Comparison of ENCODE assay signal across 8 cellular contexts in genomic region chr6:41071923-41072835, GRCh38. TPM values are rescaled to one million over a fixed set of nuclear protein-coding genes. Genes with fewer than 3 reads are reported as not detected.
DNase-seq lines count a peak whose midpoint lies in the region; ATAC-seq and TF ChIP-seq lines count a peak whose summit lies in the region.

TSS of gene OARD1 (minus strand) at chr6:41072356. CDS start at chr6:41071634, 722 bp downstream.

- H3K9me2 ChIP-seq in PC-3 (replicated peaks; ENCODE audit: low read length): no peaks in the 10 kb centered on the region

- no peaks in the 10 kb centered on the region for H3K9me3 ChIP-seq in PC-3 (ENCODE audit: low read length)

- DNase-seq in DMS114 treated with DMSO at 0.1 percent for 48 hours (lab: John Stamatoyannopoulos, UW; ENCODE audit: unreplicated experiment) (peak; percentile 100), PC-3 (peak; percentile 99), activated T-cell treated with anti-CD3 and anti-CD28 coated beads for 48 hours (ENCODE audit: low read depth) (peak; percentile 99), epithelial cell of proximal tubule (ENCODE audit: low read depth) (peak; percentile 93), mucosa of gallbladder (ENCODE audit: low spot score) (peak; percentile 100)
- peak; percentile 100 for DNase-seq in stimulated activated CD8-positive, alpha-beta memory T cell treated with anti-CD3 and anti-CD28 coated beads, Interleukin-4, amount 100 ng/mL, for 48 hours

- H3K4me3 ChIP-seq in PC-3 (ENCODE audit: low read length) (peak within 1 kb of the TSS; percentile 85), epithelial cell of proximal tubule (ENCODE audit: low read depth, low read length) (peak within 1 kb of the TSS; percentile 90)

- peak within 1 kb of the TSS; percentile 90 for H2AFZ ChIP-seq in PC-3 (ENCODE audit: low read length)

- POLR2A ChIA-PET in PC-3 (lab: Charles Lee; ENCODE audit: unreplicated experiment): interaction anchor here (0.5 to 0.8 kb wide), 6 partner anchors 36 to 798 kb away, joined by 3 to 6 read pairs (median 4); no protein-coding TSS in a partner anchor

- intact Hi-C loops in PC-3 (cut with micrococcal nuclease): loop anchor here (1.0 to 5.0 kb wide), 3 partner anchors 66 to 245 kb away; no protein-coding TSS in a partner anchor

- no peaks in the 10 kb centered on the region; the same call in 1 of the 2 replicates for H3K36me3 ChIP-seq in PC-3 (ENCODE audit: low read depth, low read length)

- BruUV-seq in PC-3 (replicated peaks; lab: Mats Ljungman, UMichigan): TSS peak; percentile 13

- peaks cover 43% of the 10 kb centered on the region for H3K4me1 ChIP-seq in PC-3 (ENCODE audit: insufficient read depth, low read length)

- H3K27me3 ChIP-seq in PC-3 (ENCODE audit: low read length): no peaks in the 10 kb centered on the region

- no peak for TF ChIP-seq RAD21 in Ishikawa (IDR thresholded peaks at IDR 0.05; ENCODE audit: low read depth)

- ATAC-seq in GM21576 (IDR thresholded peaks at IDR 0.05; ENCODE audit: unreplicated experiment) (peak; percentile 62), PC-3 (peak; percentile 76)

- H3K4me2 ChIP-seq in PC-3 (ENCODE audit: low read length): peak within 1 kb of the TSS; percentile 99

- peak within 1 kb of the TSS; percentile 96 for H3K27ac ChIP-seq in PC-3 (ENCODE audit: low read length)

- H3F3A ChIP-seq in PC-3 (ENCODE audit: low read length, unreplicated experiment): no peaks in the 10 kb centered on the region

- peaks cover 31% of the 10 kb centered on the region for H4K20me1 ChIP-seq in PC-3 (ENCODE audit: low read length)

- no peak for TF ChIP-seq EP300 in Ishikawa (IDR thresholded peaks at IDR 0.05; ENCODE audit: borderline replicate concordance)

- peaks cover 53% of the 10 kb centered on the region for H3K79me2 ChIP-seq in PC-3 (ENCODE audit: low read length)

- TF ChIP-seq CTCF in PC-3 (conservative IDR thresholded peaks at IDR 0.05; ENCODE audit: low read depth, low read length) (no peak), epithelial cell of proximal tubule (conservative IDR thresholded peaks at IDR 0.05; ENCODE audit: low read depth, low read length) (no peak)

- peak within 1 kb of the TSS; percentile 98 for H3K9ac ChIP-seq in PC-3 (ENCODE audit: low read length)

- CTCF ChIA-PET in PC-3 (lab: Charles Lee): interaction anchor here (0.5 kb wide), 1 partner anchor 50 kb away, joined by 4 read pairs; no protein-coding TSS in a partner anchor

TF ChIP-seq in Ishikawa, 13 proteins besides CTCF, POLR2A, EP300 and RAD21:
- no peak for TF ChIP-seq NFIC (IDR thresholded peaks at IDR 0.05)
- TF ChIP-seq ZBTB7A (IDR thresholded peaks at IDR 0.05; ENCODE audit: low read depth): no peak; the same call in 1 of the 2 replicates
- peak; percentile 52; the same call in 1 of the 2 replicates for TF ChIP-seq EGR1 (IDR thresholded peaks at IDR 0.05)
- no peak; the same call in 1 of the 2 replicates for TF ChIP-seq MAX (IDR thresholded peaks at IDR 0.05)
- TF ChIP-seq YY1 (IDR thresholded peaks at IDR 0.05; ENCODE audit: low read depth): peak; percentile 94
- TF ChIP-seq TEAD4 (IDR thresholded peaks at IDR 0.05): peak; percentile 61
- peak; percentile 55 for TF ChIP-seq TAF1 (IDR thresholded peaks at IDR 0.05; ENCODE audit: low read depth)
TF ChIP-seq in Ishikawa: peak in this region for 4.

RNA-seq across cellular contexts. Expression of gene OARD1, which starts in this region (rescaled TPM):
- 11.2 and 12.1 TPM in 2 replicates for total RNA-seq in PC-3 (2014; rRNA removed)
- total RNA-seq in epithelial cell of proximal tubule: 15.7 and 19.5 TPM in 2 replicates
- total RNA-seq in mucosa of gallbladder: 36.3 TPM

Comparison
In these comparisons a context has a peak if more than half of its experiments do, and no peak if none do; other contexts are left out.
1. Peak in every context shown above with its lines: DNase-seq, ATAC-seq, H3K4me3 ChIP-seq and H3K27ac ChIP-seq.